8 cellular contexts compared by ENCODE assay signal in the genomic region with DNA sequence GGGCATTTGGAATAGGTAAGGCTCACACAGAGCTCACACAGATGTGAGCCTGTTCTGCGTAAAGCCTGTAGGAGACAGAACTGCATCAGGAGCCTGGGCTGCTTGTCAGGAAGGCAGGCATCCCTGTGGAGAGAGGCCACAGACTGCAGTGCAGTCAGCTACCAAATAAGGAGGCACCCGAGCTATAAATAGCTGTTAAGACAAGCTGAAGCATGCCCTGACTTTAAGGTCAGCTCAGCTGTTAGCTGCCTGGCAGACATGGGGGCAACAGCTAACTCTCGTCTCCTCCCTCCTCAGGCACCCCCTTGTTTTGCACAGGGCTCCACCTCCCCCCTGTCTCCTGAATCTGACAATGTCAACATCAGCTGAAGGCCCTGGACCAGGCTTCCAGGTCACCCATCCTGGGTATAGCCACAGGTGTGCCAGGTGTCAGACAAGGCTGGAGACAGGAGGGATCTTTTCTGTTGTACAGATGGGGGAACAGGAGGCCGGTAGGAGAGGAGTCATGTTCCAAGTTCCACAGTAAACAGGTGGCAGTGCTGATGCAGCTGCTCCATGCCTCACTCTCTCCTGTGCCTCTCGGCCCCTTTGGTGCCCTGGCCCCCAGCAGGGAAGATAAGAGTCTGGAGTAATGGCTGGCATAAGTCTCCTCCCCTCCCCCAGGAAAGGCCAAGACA. TPM values are rescaled to one million over a fixed set of nuclear protein-coding genes. Genes with fewer than 3 reads are reported as not detected.
DNase-seq lines count a peak whose midpoint lies in the region; ATAC-seq, FAIRE-seq and TF ChIP-seq lines count a peak whose summit lies in the region.

No MANE protein-coding gene starts in this region.

- TF ChIP-seq EP300 in H1 (IDR thresholded peaks at IDR 0.05; ENCODE audit: borderline replicate concordance in 1 of 2, low read depth in 2 of 2, low read length in 2 of 2) (no peak), ovary (IDR thresholded peaks at IDR 0.05) (no peak)

- in situ Hi-C loops in G401 (cut with HindIII; ENCODE audit: low sequenced_read_pairs) = no loop called here

- POLR2A ChIA-PET in H1 (lab: Charles Lee; ENCODE audit: partially characterized antibody) = interaction anchor here (0.7 to 1.2 kb wide), 2 partner anchors 11 to 29 kb away, joined by 4 to 5 read pairs; no protein-coding TSS in a partner anchor

- TF ChIP-seq CTCF in H1 (IDR thresholded peaks at IDR 0.05; ENCODE audit: control extremely low read depth in 1 of 3, insufficient read depth in 1 of 3, low read depth in 1 of 3, low read length in 3 of 3) (peak in 1 of 3 experiments; percentile 25; a peak in 1 of 4 replicates), ovary (IDR thresholded peaks at IDR 0.05) (no peak)

- H3K56ac ChIP-seq in H1 (replicated peaks; ENCODE audit: insufficient read length, low read depth, low read length) = no peak overlapping the region

- DNase-seq in G401 (ENCODE audit: low spot score) (peak; percentile 8), NCI-H2171 treated with DMSO at 0.1 percent for 48 hours (lab: John Stamatoyannopoulos, UW) (peak; percentile 99), H1 (ENCODE audit: low read depth in 1 of 2, low spot score in 2 of 2) (peak; percentile 34 to 57), ovary (peak in 3 of 5 donors; percentile 20 to 44 (median 26)), medulla oblongata (ENCODE audit: extremely low spot score) (no peak), NCI-H226 (no peak)

- H2AK5ac ChIP-seq in H1 (ENCODE audit: low read depth, low read length) = no peak overlapping the region

- no peak overlapping the region; the same call in 1 of the 2 replicates for H3K18ac ChIP-seq in H1 (ENCODE audit: extremely low read depth, low read length)

- peak overlapping the region; percentile 47; the same call in 1 of the 2 replicates for H2BK5ac ChIP-seq in H1 (ENCODE audit: low read depth, low read length)

- no peaks in the 10 kb centered on the region for H3K79me1 ChIP-seq in H1 (ENCODE audit: low read depth, low read length)

- H3K4me1 ChIP-seq in H1 (replicated peaks in 1 of 4; ENCODE audit: control insufficient read depth in 3 of 4, insufficient read depth in 4 of 4, low read length in 3 of 4) (peaks cover 5 to 13% (median 5%) of the 10 kb centered on the region in 4 experiments; a peak in 5 of 7 replicates), ovary (ENCODE audit: insufficient read depth) (peaks cover 5% of the 10 kb centered on the region)

- no peaks in the 10 kb centered on the region for H3K9me3 ChIP-seq in H1 (ENCODE audit: insufficient read depth in 2 of 2, low read depth in 1 of 2, low read length in 1 of 2)
- no peaks in the 10 kb centered on the region for H3K9me3 ChIP-seq in ovary

- H4K91ac ChIP-seq in H1 (replicated peaks; ENCODE audit: insufficient read length, low read length) = no peak overlapping the region

- H3K27ac ChIP-seq in H1 (ENCODE audit: low read depth, low read length) (no peak overlapping the region; the same call in 1 of the 2 replicates), ovary (no peak overlapping the region)

- no peak overlapping the region for H4K5ac ChIP-seq in H1 (ENCODE audit: insufficient read length, low read depth, low read length)

- 64% methylated on average over 5 of the region's 5 CpGs; no CpG with 5 or more reads in 1 of the 2 experiments for WGBS in H1 (ENCODE audit: extremely low coverage in 1 of 2, insufficient coverage in 1 of 2, insufficient read length in 1 of 2, insufficient replicate concordance in 2 of 2, low coverage in 1 of 2, low lambda C conversion rate in 2 of 2, missing lambda C conversion rate in 1 of 2), 2 experiments
- 31 to 35% (median 34%) methylated on average over 5 of the region's 5 CpGs for WGBS in ovary, 3 donors

- H2BK12ac ChIP-seq in H1 (ENCODE audit: low read depth, low read length) = peak overlapping the region; percentile 68; the same call in 1 of the 2 replicates

- no peak overlapping the region for H2BK20ac ChIP-seq in H1 (ENCODE audit: low read length)

- H3K14ac ChIP-seq in H1 (ENCODE audit: insufficient read length) = no peak overlapping the region

- no peak overlapping the region for H3K9ac ChIP-seq in H1 (replicated peaks in 1 of 4; ENCODE audit: extremely low read depth in 1 of 4, low read depth in 3 of 4, low read length in 3 of 4)

- H2BK15ac ChIP-seq in H1 (ENCODE audit: low read length) = no peak overlapping the region

- H3K79me2 ChIP-seq in H1 (ENCODE audit: control insufficient read depth in 1 of 2, insufficient read depth in 2 of 2, low read length in 2 of 2) = no peaks in the 10 kb centered on the region

- FAIRE-seq in H1 (lab: Jason Lieb, UNC) = peak; percentile 39

- H3K4me2 ChIP-seq in H1 (ENCODE audit: insufficient read depth in 1 of 2, low read depth in 2 of 2, low read length in 2 of 2) = peak overlapping the region in 1 of 2 experiments; percentile 51; a peak in 2 of 4 replicates

- H4K20me1 ChIP-seq in H1 (replicated peaks in 1 of 2; ENCODE audit: control insufficient read depth in 1 of 2, insufficient read depth in 2 of 2, low read length in 2 of 2) = no peaks in the 10 kb centered on the region

- H4K8ac ChIP-seq in H1 (ENCODE audit: extremely low read depth, insufficient read depth, low read length) = no peak overlapping the region

- CTCF ChIA-PET in H1 (lab: Charles Lee; ENCODE audit: partially characterized antibody) = interaction anchor here (0.6 to 18.4 kb wide), 6 partner anchors 9 to 167 kb away, joined by 3 to 322 read pairs (median 6); a partner anchor contains a TSS

- H3K4ac ChIP-seq in H1 (replicated peaks; ENCODE audit: insufficient read length, low read depth, low read length) = no peak overlapping the region

- no peak overlapping the region for H2AFZ ChIP-seq in H1 (ENCODE audit: low read length)

- no peak overlapping the region for H2BK120ac ChIP-seq in H1 (replicated peaks; ENCODE audit: low read depth, low read length)

- H3K23ac ChIP-seq in H1 (ENCODE audit: insufficient read length) = no peak overlapping the region

- no peaks in the 10 kb centered on the region for H3K23me2 ChIP-seq in H1 (ENCODE audit: low read depth, low read length)

- H3K4me3 ChIP-seq in H1 (ENCODE audit: extremely low read depth in 1 of 4, insufficient read depth in 2 of 4, low read depth in 3 of 4, low read length in 4 of 4) (no peak overlapping the region), ovary (no peak overlapping the region)

- TF ChIP-seq POLR2A in H1 (IDR thresholded peaks at IDR 0.05; ENCODE audit: control extremely low read depth in 1 of 2, low read depth in 2 of 2, low read length in 2 of 2) (no peak), ovary (IDR thresholded peaks at IDR 0.05) (no peak)

- ATAC-seq in HG02763 (IDR thresholded peaks at IDR 0.05; ENCODE audit: unreplicated experiment) = no peak
- no peak for ATAC-seq in HG02610 (IDR thresholded peaks at IDR 0.05; ENCODE audit: unreplicated experiment)

- H3K27me3 ChIP-seq in H1 (replicated peaks in 1 of 4; ENCODE audit: control insufficient read depth in 3 of 4, extremely low read depth in 1 of 4, insufficient read depth in 3 of 4, low read length in 3 of 4) (no peaks in the 10 kb centered on the region), ovary (no peaks in the 10 kb centered on the region)

- peak; percentile 31 to 54 for TF ChIP-seq RAD21 in H1 (IDR thresholded peaks at IDR 0.05 in 1 of 2, conservative IDR thresholded peaks at IDR 0.05 in 1 of 2; ENCODE audit: low read depth in 2 of 2, low read length in 2 of 2)

- intact Hi-C loops in ovary (cut with DNase I) = no loop called here

- H3K36me3 ChIP-seq in H1 (ENCODE audit: control insufficient read depth in 2 of 4, insufficient read depth in 4 of 4, low read length in 3 of 4) = no peaks in the 10 kb centered on the region
- H3K36me3 ChIP-seq in ovary = no peaks in the 10 kb centered on the region

TF ChIP-seq in H1, 55 proteins besides CTCF, POLR2A, EP300 and RAD21 (continues in another document):
- TF ChIP-seq SIN3A (conservative IDR thresholded peaks at IDR 0.05 in 1 of 2, IDR thresholded peaks at IDR 0.05 in 1 of 2; ENCODE audit: low read depth in 1 of 2, low read length in 2 of 2) (peak; percentile 55 to 82; a peak in 1 of 4 replicates), SUZ12 (IDR thresholded peaks at IDR 0.05; ENCODE audit: low read length) (no peak)
- TF ChIP-seq, protein P1, sequence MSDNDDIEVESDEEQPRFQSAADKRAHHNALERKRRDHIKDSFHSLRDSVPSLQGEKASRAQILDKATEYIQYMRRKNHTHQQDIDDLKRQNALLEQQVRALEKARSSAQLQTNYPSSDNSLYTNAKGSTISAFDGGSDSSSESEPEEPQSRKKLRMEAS (IDR thresholded peaks at IDR 0.05) = 0 out of 2 replicates have a peak, but pooled peaks have one; percentile 15
- TF ChIP-seq, protein P2, sequence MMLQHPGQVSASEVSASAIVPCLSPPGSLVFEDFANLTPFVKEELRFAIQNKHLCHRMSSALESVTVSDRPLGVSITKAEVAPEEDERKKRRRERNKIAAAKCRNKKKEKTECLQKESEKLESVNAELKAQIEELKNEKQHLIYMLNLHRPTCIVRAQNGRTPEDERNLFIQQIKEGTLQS (IDR thresholded peaks at IDR 0.05; ENCODE audit: insufficient read depth, low read depth, low read length) = no peak

RNA-seq across cellular contexts. Expression of a gene that starts 27.6 kb away (rescaled TPM):
- 54.2 and 81.9 TPM in 2 replicates for total RNA-seq in G401 (2014; rRNA removed; shearing (Covaris generic))
- total RNA-seq in H1 (2021; fragmentation: NEBNext Ultra II Directional; extraction: Animal tissue kit (Norgen Biotek cat#: 25700)) = 94.6 and 99.6 TPM in 2 replicates
- polyA plus RNA-seq in H1 (2011; rRNA removed) = 35.1 and 46.2 TPM in 2 replicates
- polyA plus RNA-seq in H1 (2011; cell fraction: cytosol; rRNA removed) = 55.2 TPM
- 47.1 TPM for polyA plus RNA-seq in H1 (2011; cell fraction: nucleus; rRNA removed)
- 79.4 to 96.7 TPM (median 81.8 TPM) in 4 replicates for polyA plus RNA-seq in H1 (2012, experiment 1 of 2)
- polyA plus RNA-seq in H1 (2012, experiment 2 of 2) = 21.0 TPM
- 70.8 TPM for polyA plus RNA-seq in H1 (2013, experiment 1 of 2)
- 72.2 TPM for polyA plus RNA-seq in H1 (2013, experiment 2 of 2)
- polyA minus RNA-seq in H1 (2011; rRNA and poly(A)+ RNA removed) = 81.2 and 83.4 TPM in 2 replicates
- polyA minus RNA-seq in H1 (2011; cell fraction: cytosol; rRNA and poly(A)+ RNA removed) = 63.6 TPM
- 47.2 TPM for polyA minus RNA-seq in H1 (2011; cell fraction: nucleus; rRNA and poly(A)+ RNA removed)
- 10 to 100 TPM; 42.0 to 91.0 (median 73.6) TPM for total RNA-seq in ovary
- 100 to 1,000 TPM in 1 of 2 donors, 10 to 100 TPM in 1; 60.3 to 124 TPM for polyA plus RNA-seq in ovary

Comparison
In these comparisons a context has a peak if more than half of its experiments do, and no peak if none do; other contexts are left out.
1. DNase-seq: peak in G401 (single experiment), NCI-H2171 treated with DMSO at 0.1 percent for 48 hours (single experiment), H1 (2 of 2) and ovary (3 of 5); none in medulla oblongata (single experiment) and NCI-H226 (single experiment).